Comparison of ENCODE assay signal across 8 cellular contexts in the genomic region with DNA sequence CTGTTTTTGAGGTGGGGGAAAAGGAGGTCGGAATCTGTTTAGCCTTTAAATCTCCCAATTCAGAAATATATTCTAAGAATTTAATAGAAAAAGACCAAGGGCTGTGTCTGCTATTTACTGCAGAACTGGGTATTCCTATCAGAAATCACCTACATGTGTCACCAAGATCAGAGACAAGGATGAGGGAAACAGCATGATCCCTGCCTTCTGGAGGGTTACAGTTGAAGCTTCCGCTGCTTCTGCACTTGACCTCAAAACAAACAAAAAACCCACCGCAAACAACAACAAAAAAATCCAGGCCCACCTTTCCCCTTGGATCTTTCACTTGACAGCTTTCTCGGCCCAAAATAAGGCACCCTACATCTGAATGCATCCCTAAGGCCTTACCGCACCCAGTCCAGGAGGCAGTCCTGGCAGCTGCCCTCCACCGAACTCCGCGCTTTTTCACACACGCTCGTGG. TPM values are rescaled to one million over a fixed set of nuclear protein-coding genes. Genes with fewer than 3 reads are reported as not detected.
DNase-seq lines count a peak whose midpoint lies in the region; ATAC-seq and TF ChIP-seq lines count a peak whose summit lies in the region.

No MANE protein-coding gene starts in this region.

- TF ChIP-seq POLR2A in esophagus squamous epithelium (IDR thresholded peaks at IDR 0.05) (no peak), prostate gland (IDR thresholded peaks at IDR 0.05) (no peak)

- H3K4me2 ChIP-seq in PC-3 (ENCODE audit: low read length): peak overlapping the region; percentile 93

- H3K36me3 ChIP-seq in left ventricle myocardium inferior (no peaks in the 10 kb centered on the region), PC-3 (ENCODE audit: low read depth, low read length) (no peaks in the 10 kb centered on the region), esophagus squamous epithelium (no peaks in the 10 kb centered on the region), prostate gland (no peaks in the 10 kb centered on the region), mucosa of descending colon (ENCODE audit: low read depth) (no peaks in the 10 kb centered on the region)

- peak overlapping the region; percentile 91 for H3K27ac ChIP-seq in left ventricle myocardium inferior (replicated peaks)
- H3K27ac ChIP-seq in PC-3 (ENCODE audit: low read length): peak overlapping the region; percentile 89
- H3K27ac ChIP-seq in esophagus squamous epithelium: peak overlapping the region; percentile 28 to 88 (median 70)
- peak overlapping the region; percentile 84 for H3K27ac ChIP-seq in prostate gland

- WGBS in esophagus squamous epithelium, 2 donors: 16 to 20% methylated on average over 5 to 8 of the region's 10 CpGs
- WGBS in prostate gland: 13% methylated on average over 9 of the region's 10 CpGs

- intact Hi-C loops in left ventricle myocardium inferior (cut with micrococcal nuclease) (no loop called here), Right ventricle myocardium inferior (cut with DNase I) (loop anchor here (5.0 to 10.0 kb wide), 2 partner anchors 122 to 249 kb away; no protein-coding TSS in a partner anchor), PC-3 (cut with micrococcal nuclease) (loop anchor here (1.0 to 10.0 kb wide), 4 partner anchors 34 to 439 kb away; no protein-coding TSS in a partner anchor), esophagus squamous epithelium (cut with DNase I) (no loop called here), prostate gland (cut with DNase I) (loop anchor here (5.0 to 10.0 kb wide), 2 partner anchors 141 to 437 kb away; no protein-coding TSS in a partner anchor), mucosa of descending colon (cut with DNase I, micrococcal nuclease) (no loop called here)

- no peaks in the 10 kb centered on the region for H4K20me1 ChIP-seq in PC-3 (ENCODE audit: low read length)

- no peak for ATAC-seq in Right ventricle myocardium inferior
- peak; percentile 40 for ATAC-seq in PC-3
- ATAC-seq in mucosa of descending colon: no peak
- ATAC-seq in HG02678 (IDR thresholded peaks at IDR 0.05; ENCODE audit: unreplicated experiment): no peak

- H3K79me2 ChIP-seq in PC-3 (ENCODE audit: low read length): peaks cover 28% of the 10 kb centered on the region

- H3K27me3 ChIP-seq in left ventricle myocardium inferior (ENCODE audit: low read depth): no peaks in the 10 kb centered on the region
- H3K27me3 ChIP-seq in PC-3 (ENCODE audit: low read length): no peaks in the 10 kb centered on the region
- peaks cover 0 to 18% (median 0%) of the 10 kb centered on the region in 4 donors for H3K27me3 ChIP-seq in esophagus squamous epithelium
- H3K27me3 ChIP-seq in prostate gland (replicated peaks; ENCODE audit: insufficient read depth): no peaks in the 10 kb centered on the region

- H3K9ac ChIP-seq in PC-3 (ENCODE audit: low read length): peak overlapping the region; percentile 75

- DNase-seq in left ventricle myocardium inferior (no peak), Right ventricle myocardium inferior (ENCODE audit: missing footprints) (no peak), PC-3 (peak; percentile 11), esophagus squamous epithelium (lab: John Stamatoyannopoulos, UW) (no peak), prostate gland (ENCODE audit: low spot score) (no peak), mucosa of descending colon (no peak), iPS-NIHi11 (ENCODE audit: low spot score) (no peak)

- POLR2A ChIA-PET in PC-3 (lab: Charles Lee; ENCODE audit: unreplicated experiment): interaction anchor here (1.0 kb wide), 1 partner anchor 29 kb away, joined by 4 read pairs; no protein-coding TSS in a partner anchor

- CTCF ChIA-PET in PC-3 (lab: Charles Lee): no interaction called here

- BruUV-seq in PC-3 (replicated peaks; lab: Mats Ljungman, UMichigan): TSS peak; percentile 44

- no peak for TF ChIP-seq CTCF in left ventricle myocardium inferior (IDR thresholded peaks at IDR 0.05; ENCODE audit: borderline replicate concordance)
- no peak for TF ChIP-seq CTCF in PC-3 (conservative IDR thresholded peaks at IDR 0.05; ENCODE audit: low read depth, low read length)
- no peak for TF ChIP-seq CTCF in esophagus squamous epithelium (IDR thresholded peaks at IDR 0.05)
- no peak for TF ChIP-seq CTCF in prostate gland (IDR thresholded peaks at IDR 0.05)
- no peak for TF ChIP-seq CTCF in mucosa of descending colon (IDR thresholded peaks at IDR 0.05)

- H3K4me3 ChIP-seq in left ventricle myocardium inferior (peak overlapping the region; percentile 86), PC-3 (ENCODE audit: low read length) (peak overlapping the region; percentile 90), esophagus squamous epithelium (peak overlapping the region; percentile 50 to 75 (median 64)), prostate gland (peak overlapping the region; percentile 63 to 79), mucosa of descending colon (no peak overlapping the region)

- H3F3A ChIP-seq in PC-3 (ENCODE audit: low read length, unreplicated experiment): no peaks in the 10 kb centered on the region

- H3K9me2 ChIP-seq in PC-3 (replicated peaks; ENCODE audit: low read length): no peaks in the 10 kb centered on the region

- H3K9me3 ChIP-seq in left ventricle myocardium inferior (replicated peaks): no peaks in the 10 kb centered on the region
- H3K9me3 ChIP-seq in PC-3 (ENCODE audit: low read length): no peaks in the 10 kb centered on the region
- H3K9me3 ChIP-seq in esophagus squamous epithelium: no peaks in the 10 kb centered on the region
- H3K9me3 ChIP-seq in prostate gland: no peaks in the 10 kb centered on the region
- H3K9me3 ChIP-seq in mucosa of descending colon: no peaks in the 10 kb centered on the region

- H2AFZ ChIP-seq in PC-3 (ENCODE audit: low read length): peak overlapping the region; percentile 90

- peaks cover 51% of the 10 kb centered on the region for H3K4me1 ChIP-seq in left ventricle myocardium inferior
- peaks cover 32% of the 10 kb centered on the region for H3K4me1 ChIP-seq in PC-3 (ENCODE audit: insufficient read depth, low read length)
- H3K4me1 ChIP-seq in esophagus squamous epithelium: peaks cover 5 to 29% (median 7%) of the 10 kb centered on the region in 3 donors
- H3K4me1 ChIP-seq in prostate gland (replicated peaks): no peaks in the 10 kb centered on the region
- H3K4me1 ChIP-seq in mucosa of descending colon (ENCODE audit: low read depth): no peaks in the 10 kb centered on the region

RNA-seq across cellular contexts. Expression of gene CDK14, which starts 0.8 kb away (rescaled TPM):
- total RNA-seq in left ventricle myocardium inferior (18.7 TPM), Right ventricle myocardium inferior (26.3 TPM), PC-3 (2014; rRNA removed) (6.6 and 8.2 TPM in 2 replicates), esophagus squamous epithelium (1 to 10 TPM in 2 of 4 donors, under 1 TPM in 2; 0.38 to 3.6 (median 1.3) TPM), prostate gland (10 to 100 TPM; 13.7 to 20.7 TPM), mucosa of descending colon (10 to 100 TPM in 1 of 3 donors, 1 to 10 TPM in 2; 5.4 to 24.4 (median 5.6) TPM)

Comparison
In these comparisons a context has a peak if more than half of its experiments do, and no peak if none do; other contexts are left out.
1. intact Hi-C loops: an anchor here in Right ventricle myocardium inferior (5.0 to 10.0 kb wide), PC-3 (1.0 to 10.0 kb wide) and prostate gland (5.0 to 10.0 kb wide); none called in left ventricle myocardium inferior, esophagus squamous epithelium and mucosa of descending colon.